Comparison of ENCODE assay signal across 1 cellular context in genomic region chr9:136799079-136799853, GRCh38.
TF ChIP-seq lines count a peak whose summit lies in the region.

No MANE protein-coding gene starts in this region.

TF ChIP-seq in HepG2, 621 proteins besides CTCF, POLR2A, EP300 and RAD21 (continued from another document and continues in another):
- peak; percentile 48 to 55; a peak in 2 of 4 replicates for TF ChIP-seq HMGXB4 (CRISPR knock-in tag; IDR thresholded peaks at IDR 0.05; ENCODE audit: borderline replicate concordance in 1 of 2, low read depth in 1 of 2)
- no peak for TF ChIP-seq CBX1 (IDR thresholded peaks at IDR 0.05; ENCODE audit: low read depth)
- TF ChIP-seq NCOA5 (CRISPR knock-in tag; IDR thresholded peaks at IDR 0.05): no peak
- no peak for TF ChIP-seq GABPA (IDR thresholded peaks at IDR 0.05; ENCODE audit: low read depth, low read length)
- no peak for TF ChIP-seq GABPA (CRISPR knock-in tag; IDR thresholded peaks at IDR 0.05; ENCODE audit: low read depth)
- no peak for TF ChIP-seq ZFP41 (CRISPR knock-in tag; IDR thresholded peaks at IDR 0.05; ENCODE audit: borderline replicate concordance)
- TF ChIP-seq, protein P1, sequence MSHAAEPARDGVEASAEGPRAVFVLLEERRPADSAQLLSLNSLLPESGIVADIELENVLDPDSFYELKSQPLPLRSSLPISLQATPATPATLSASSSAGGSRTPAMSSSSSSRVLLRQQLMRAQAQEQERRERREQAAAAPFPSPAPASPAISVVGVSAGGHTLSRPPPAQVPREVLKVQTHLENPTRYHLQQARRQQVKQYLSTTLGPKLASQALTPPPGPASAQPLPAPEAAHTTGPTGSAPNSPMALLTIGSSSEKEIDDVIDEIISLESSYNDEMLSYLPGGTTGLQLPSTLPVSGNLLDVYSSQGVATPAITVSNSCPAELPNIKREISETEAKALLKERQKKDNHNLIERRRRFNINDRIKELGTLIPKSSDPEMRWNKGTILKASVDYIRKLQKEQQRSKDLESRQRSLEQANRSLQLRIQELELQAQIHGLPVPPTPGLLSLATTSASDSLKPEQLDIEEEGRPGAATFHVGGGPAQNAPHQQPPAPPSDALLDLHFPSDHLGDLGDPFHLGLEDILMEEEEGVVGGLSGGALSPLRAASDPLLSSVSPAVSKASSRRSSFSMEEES (CRISPR knock-in tag; IDR thresholded peaks at IDR 0.05): peak; percentile 62
- peak; percentile 96 for TF ChIP-seq ZSCAN25 (CRISPR knock-in tag; IDR thresholded peaks at IDR 0.05)
- TF ChIP-seq ZNF609 (CRISPR knock-in tag; IDR thresholded peaks at IDR 0.05; ENCODE audit: borderline replicate concordance): peak; percentile 78
- TF ChIP-seq KLF12 (CRISPR knock-in tag; IDR thresholded peaks at IDR 0.05; ENCODE audit: borderline replicate concordance): peak; percentile 88; the same call in 1 of the 2 replicates
- TF ChIP-seq, protein P2, sequence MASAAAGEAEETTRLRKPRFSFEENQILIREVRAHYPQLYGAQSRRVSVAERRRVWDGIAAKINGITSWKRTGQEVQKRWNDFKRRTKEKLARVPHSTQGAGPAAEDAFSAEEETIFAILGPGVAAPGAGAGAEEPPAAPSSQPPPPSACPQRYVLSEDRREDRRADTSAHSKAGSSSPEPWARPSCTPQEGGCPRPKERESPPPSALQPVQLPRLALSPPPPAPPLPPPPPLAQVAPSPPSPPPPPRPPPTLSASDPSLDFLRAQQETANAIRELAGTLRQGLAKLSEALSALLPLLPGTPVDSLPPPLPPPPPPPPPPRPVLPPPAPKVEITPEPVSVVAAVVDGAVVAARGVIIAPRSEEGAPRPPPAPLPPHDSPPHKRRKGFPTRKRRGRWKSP (CRISPR knock-in tag; IDR thresholded peaks at IDR 0.05): no peak; the same call in 1 of the 2 replicates
- TF ChIP-seq ZFP90 (CRISPR knock-in tag; IDR thresholded peaks at IDR 0.05; ENCODE audit: borderline replicate concordance): peak; percentile 84; the same call in 1 of the 2 replicates
- TF ChIP-seq, protein P3, sequence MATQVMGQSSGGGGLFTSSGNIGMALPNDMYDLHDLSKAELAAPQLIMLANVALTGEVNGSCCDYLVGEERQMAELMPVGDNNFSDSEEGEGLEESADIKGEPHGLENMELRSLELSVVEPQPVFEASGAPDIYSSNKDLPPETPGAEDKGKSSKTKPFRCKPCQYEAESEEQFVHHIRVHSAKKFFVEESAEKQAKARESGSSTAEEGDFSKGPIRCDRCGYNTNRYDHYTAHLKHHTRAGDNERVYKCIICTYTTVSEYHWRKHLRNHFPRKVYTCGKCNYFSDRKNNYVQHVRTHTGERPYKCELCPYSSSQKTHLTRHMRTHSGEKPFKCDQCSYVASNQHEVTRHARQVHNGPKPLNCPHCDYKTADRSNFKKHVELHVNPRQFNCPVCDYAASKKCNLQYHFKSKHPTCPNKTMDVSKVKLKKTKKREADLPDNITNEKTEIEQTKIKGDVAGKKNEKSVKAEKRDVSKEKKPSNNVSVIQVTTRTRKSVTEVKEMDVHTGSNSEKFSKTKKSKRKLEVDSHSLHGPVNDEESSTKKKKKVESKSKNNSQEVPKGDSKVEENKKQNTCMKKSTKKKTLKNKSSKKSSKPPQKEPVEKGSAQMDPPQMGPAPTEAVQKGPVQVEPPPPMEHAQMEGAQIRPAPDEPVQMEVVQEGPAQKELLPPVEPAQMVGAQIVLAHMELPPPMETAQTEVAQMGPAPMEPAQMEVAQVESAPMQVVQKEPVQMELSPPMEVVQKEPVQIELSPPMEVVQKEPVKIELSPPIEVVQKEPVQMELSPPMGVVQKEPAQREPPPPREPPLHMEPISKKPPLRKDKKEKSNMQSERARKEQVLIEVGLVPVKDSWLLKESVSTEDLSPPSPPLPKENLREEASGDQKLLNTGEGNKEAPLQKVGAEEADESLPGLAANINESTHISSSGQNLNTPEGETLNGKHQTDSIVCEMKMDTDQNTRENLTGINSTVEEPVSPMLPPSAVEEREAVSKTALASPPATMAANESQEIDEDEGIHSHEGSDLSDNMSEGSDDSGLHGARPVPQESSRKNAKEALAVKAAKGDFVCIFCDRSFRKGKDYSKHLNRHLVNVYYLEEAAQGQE (IDR thresholded peaks at IDR 0.05; ENCODE audit: borderline replicate concordance in 1 of 2, low read depth in 1 of 2, low read length in 2 of 2): no peak
- TF ChIP-seq, protein P4, sequence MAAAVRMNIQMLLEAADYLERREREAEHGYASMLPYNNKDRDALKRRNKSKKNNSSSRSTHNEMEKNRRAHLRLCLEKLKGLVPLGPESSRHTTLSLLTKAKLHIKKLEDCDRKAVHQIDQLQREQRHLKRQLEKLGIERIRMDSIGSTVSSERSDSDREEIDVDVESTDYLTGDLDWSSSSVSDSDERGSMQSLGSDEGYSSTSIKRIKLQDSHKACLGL (CRISPR knock-in tag; IDR thresholded peaks at IDR 0.05): peak; percentile 70
- no peak for TF ChIP-seq SRF (IDR thresholded peaks at IDR 0.05; ENCODE audit: low read depth, low read length)
- peak; percentile 31; the same call in 1 of the 2 replicates for TF ChIP-seq SAFB2 (CRISPR knock-in tag; IDR thresholded peaks at IDR 0.05; ENCODE audit: borderline replicate concordance, low read depth)
- TF ChIP-seq ZNF839 (CRISPR knock-in tag; IDR thresholded peaks at IDR 0.05; ENCODE audit: borderline replicate concordance): no peak
- TF ChIP-seq TGIF2 (CRISPR knock-in tag; IDR thresholded peaks at IDR 0.05): no peak; the same call in 1 of the 2 replicates
- peak; percentile 71; the same call in 1 of the 2 replicates for TF ChIP-seq ZNF317 (CRISPR knock-in tag; IDR thresholded peaks at IDR 0.05)
- TF ChIP-seq ELF1 (CRISPR knock-in tag; IDR thresholded peaks at IDR 0.05): no peak
- TF ChIP-seq, protein P5, sequence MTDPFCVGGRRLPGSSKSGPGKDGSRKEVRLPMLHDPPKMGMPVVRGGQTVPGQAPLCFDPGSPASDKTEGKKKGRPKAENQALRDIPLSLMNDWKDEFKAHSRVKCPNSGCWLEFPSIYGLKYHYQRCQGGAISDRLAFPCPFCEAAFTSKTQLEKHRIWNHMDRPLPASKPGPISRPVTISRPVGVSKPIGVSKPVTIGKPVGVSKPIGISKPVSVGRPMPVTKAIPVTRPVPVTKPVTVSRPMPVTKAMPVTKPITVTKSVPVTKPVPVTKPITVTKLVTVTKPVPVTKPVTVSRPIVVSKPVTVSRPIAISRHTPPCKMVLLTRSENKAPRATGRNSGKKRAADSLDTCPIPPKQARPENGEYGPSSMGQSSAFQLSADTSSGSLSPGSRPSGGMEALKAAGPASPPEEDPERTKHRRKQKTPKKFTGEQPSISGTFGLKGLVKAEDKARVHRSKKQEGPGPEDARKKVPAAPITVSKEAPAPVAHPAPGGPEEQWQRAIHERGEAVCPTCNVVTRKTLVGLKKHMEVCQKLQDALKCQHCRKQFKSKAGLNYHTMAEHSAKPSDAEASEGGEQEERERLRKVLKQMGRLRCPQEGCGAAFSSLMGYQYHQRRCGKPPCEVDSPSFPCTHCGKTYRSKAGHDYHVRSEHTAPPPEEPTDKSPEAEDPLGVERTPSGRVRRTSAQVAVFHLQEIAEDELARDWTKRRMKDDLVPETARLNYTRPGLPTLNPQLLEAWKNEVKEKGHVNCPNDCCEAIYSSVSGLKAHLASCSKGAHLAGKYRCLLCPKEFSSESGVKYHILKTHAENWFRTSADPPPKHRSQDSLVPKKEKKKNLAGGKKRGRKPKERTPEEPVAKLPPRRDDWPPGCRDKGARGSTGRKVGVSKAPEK (CRISPR knock-in tag; IDR thresholded peaks at IDR 0.05; ENCODE audit: borderline replicate concordance): no peak
- peak; percentile 88 for TF ChIP-seq POLR2G (IDR thresholded peaks at IDR 0.05; ENCODE audit: low read depth, low read length)
- TF ChIP-seq NR2F2 (IDR thresholded peaks at IDR 0.05; ENCODE audit: borderline replicate concordance, low read depth): no peak
- TF ChIP-seq ZNF3 (CRISPR knock-in tag; IDR thresholded peaks at IDR 0.05): no peak
- TF ChIP-seq ZMYM2 (CRISPR knock-in tag; IDR thresholded peaks at IDR 0.05): no peak
- TF ChIP-seq TCF7L2 (IDR thresholded peaks at IDR 0.05; ENCODE audit: low read depth, low read length): no peak
- peak; percentile 42; the same call in 1 of the 2 replicates for TF ChIP-seq ZNF614 (CRISPR knock-in tag; IDR thresholded peaks at IDR 0.05; ENCODE audit: borderline replicate concordance)
- TF ChIP-seq CHD2 (IDR thresholded peaks at IDR 0.05; ENCODE audit: low read depth, low read length): no peak
- peak; percentile 64; the same call in 1 of the 2 replicates for TF ChIP-seq GATA4 (IDR thresholded peaks at IDR 0.05; ENCODE audit: borderline replicate concordance, low read depth)
- TF ChIP-seq RXRA (CRISPR knock-in tag; IDR thresholded peaks at IDR 0.05): peak; percentile 71
- TF ChIP-seq NFE2L1 (CRISPR knock-in tag; IDR thresholded peaks at IDR 0.05; ENCODE audit: borderline replicate concordance): no peak; the same call in 1 of the 2 replicates
- no peak for TF ChIP-seq RNF2 (conservative IDR thresholded peaks at IDR 0.05; ENCODE audit: low read depth)
- no peak; the same call in 1 of the 2 replicates for TF ChIP-seq ZMYM3 (CRISPR knock-in tag; IDR thresholded peaks at IDR 0.05)
- TF ChIP-seq, protein P6, sequence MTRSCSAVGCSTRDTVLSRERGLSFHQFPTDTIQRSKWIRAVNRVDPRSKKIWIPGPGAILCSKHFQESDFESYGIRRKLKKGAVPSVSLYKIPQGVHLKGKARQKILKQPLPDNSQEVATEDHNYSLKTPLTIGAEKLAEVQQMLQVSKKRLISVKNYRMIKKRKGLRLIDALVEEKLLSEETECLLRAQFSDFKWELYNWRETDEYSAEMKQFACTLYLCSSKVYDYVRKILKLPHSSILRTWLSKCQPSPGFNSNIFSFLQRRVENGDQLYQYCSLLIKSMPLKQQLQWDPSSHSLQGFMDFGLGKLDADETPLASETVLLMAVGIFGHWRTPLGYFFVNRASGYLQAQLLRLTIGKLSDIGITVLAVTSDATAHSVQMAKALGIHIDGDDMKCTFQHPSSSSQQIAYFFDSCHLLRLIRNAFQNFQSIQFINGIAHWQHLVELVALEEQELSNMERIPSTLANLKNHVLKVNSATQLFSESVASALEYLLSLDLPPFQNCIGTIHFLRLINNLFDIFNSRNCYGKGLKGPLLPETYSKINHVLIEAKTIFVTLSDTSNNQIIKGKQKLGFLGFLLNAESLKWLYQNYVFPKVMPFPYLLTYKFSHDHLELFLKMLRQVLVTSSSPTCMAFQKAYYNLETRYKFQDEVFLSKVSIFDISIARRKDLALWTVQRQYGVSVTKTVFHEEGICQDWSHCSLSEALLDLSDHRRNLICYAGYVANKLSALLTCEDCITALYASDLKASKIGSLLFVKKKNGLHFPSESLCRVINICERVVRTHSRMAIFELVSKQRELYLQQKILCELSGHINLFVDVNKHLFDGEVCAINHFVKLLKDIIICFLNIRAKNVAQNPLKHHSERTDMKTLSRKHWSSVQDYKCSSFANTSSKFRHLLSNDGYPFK (CRISPR knock-in tag; IDR thresholded peaks at IDR 0.05; ENCODE audit: borderline replicate concordance): peak; percentile 42; the same call in 1 of the 2 replicates
- TF ChIP-seq, protein P7, sequence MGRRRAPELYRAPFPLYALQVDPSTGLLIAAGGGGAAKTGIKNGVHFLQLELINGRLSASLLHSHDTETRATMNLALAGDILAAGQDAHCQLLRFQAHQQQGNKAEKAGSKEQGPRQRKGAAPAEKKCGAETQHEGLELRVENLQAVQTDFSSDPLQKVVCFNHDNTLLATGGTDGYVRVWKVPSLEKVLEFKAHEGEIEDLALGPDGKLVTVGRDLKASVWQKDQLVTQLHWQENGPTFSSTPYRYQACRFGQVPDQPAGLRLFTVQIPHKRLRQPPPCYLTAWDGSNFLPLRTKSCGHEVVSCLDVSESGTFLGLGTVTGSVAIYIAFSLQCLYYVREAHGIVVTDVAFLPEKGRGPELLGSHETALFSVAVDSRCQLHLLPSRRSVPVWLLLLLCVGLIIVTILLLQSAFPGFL (CRISPR knock-in tag; IDR thresholded peaks at IDR 0.05): no peak; the same call in 1 of the 2 replicates
